1 cellular context compared by ENCODE assay signal in the genomic region with DNA sequence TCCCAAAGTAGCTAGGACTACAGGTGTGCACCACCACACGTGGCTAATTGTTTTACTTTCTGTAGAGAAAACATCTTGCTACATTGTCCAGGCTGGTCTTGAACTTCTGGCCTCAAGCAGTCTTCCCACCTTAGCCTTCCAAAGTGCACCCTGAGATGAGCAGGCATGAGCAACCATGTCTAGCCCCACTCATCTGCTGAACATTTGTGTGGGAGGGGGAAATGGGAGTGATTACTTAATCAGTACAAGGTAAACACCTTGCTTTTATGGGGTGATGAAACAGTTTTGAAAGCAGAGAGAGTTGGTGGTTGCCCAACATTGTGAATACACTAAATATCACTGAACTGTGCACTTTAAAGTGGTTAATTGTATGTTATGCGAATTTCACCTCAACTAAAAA.
A peak's percentile ranks its signal among the peaks of the same experiment; 100 is the strongest.
TF ChIP-seq lines count a peak whose summit lies in the region.

No MANE protein-coding gene starts in this region.

TF ChIP-seq in HepG2, 621 proteins besides CTCF, POLR2A, EP300 and RAD21 (continued from another document and continues in another):
- TF ChIP-seq GMEB2 (CRISPR knock-in tag; IDR thresholded peaks at IDR 0.05; ENCODE audit: low read depth) (no peak), MBD4 (IDR thresholded peaks at IDR 0.05; ENCODE audit: borderline replicate concordance, low read length) (no peak), ESRRA (CRISPR knock-in tag; IDR thresholded peaks at IDR 0.05; ENCODE audit: low read depth) (no peak), ZBTB42 (CRISPR knock-in tag; IDR thresholded peaks at IDR 0.05) (no peak), ZBTB1 (CRISPR knock-in tag; IDR thresholded peaks at IDR 0.05; ENCODE audit: borderline replicate concordance) (no peak), ZEB1 (IDR thresholded peaks at IDR 0.05; ENCODE audit: insufficient replicate concordance, low read depth) (no peak), SATB2 (CRISPR knock-in tag; IDR thresholded peaks at IDR 0.05) (peak; percentile 22; the same call in 1 of the 2 replicates), SIX4 (CRISPR knock-in tag; IDR thresholded peaks at IDR 0.05) (no peak), PRDM15 (CRISPR knock-in tag; IDR thresholded peaks at IDR 0.05) (no peak), ETV5 (CRISPR knock-in tag; IDR thresholded peaks at IDR 0.05; ENCODE audit: borderline replicate concordance) (0 out of 2 replicates have a peak, but pooled peaks have one; percentile 20), SMC3 (IDR thresholded peaks at IDR 0.05; ENCODE audit: low read length) (peak; percentile 46; the same call in 1 of the 2 replicates), TGIF2 (CRISPR knock-in tag; IDR thresholded peaks at IDR 0.05) (peak; percentile 43; the same call in 1 of the 2 replicates), ONECUT2 (CRISPR knock-in tag; IDR thresholded peaks at IDR 0.05) (no peak), ZFP37 (CRISPR knock-in tag; IDR thresholded peaks at IDR 0.05; ENCODE audit: borderline replicate concordance) (0 out of 2 replicates have a peak, but pooled peaks have one; percentile 43), ZNF234 (CRISPR knock-in tag; conservative IDR thresholded peaks at IDR 0.05) (no peak), PAX8 (CRISPR knock-in tag; IDR thresholded peaks at IDR 0.05; ENCODE audit: borderline replicate concordance) (no peak), NKX3-1 (CRISPR knock-in tag; IDR thresholded peaks at IDR 0.05) (no peak), BHLHE40 (IDR thresholded peaks at IDR 0.05; ENCODE audit: low read length) (peak; percentile 21; the same call in 1 of the 2 replicates), RFXANK (CRISPR knock-in tag; IDR thresholded peaks at IDR 0.05) (no peak), ZNF891 (CRISPR knock-in tag; IDR thresholded peaks at IDR 0.05) (no peak; the same call in 1 of the 2 replicates), SNRNP70 (IDR thresholded peaks at IDR 0.05; ENCODE audit: low read depth, low read length) (no peak), ARNTL (CRISPR knock-in tag; IDR thresholded peaks at IDR 0.05) (no peak), KDM1A (CRISPR knock-in tag; IDR thresholded peaks at IDR 0.05) (peak; percentile 94), ZNF609 (CRISPR knock-in tag; IDR thresholded peaks at IDR 0.05; ENCODE audit: borderline replicate concordance) (peak; percentile 62; the same call in 1 of the 2 replicates), MYNN (CRISPR knock-in tag; IDR thresholded peaks at IDR 0.05; ENCODE audit: low read depth) (no peak), ZNF790 (CRISPR knock-in tag; IDR thresholded peaks at IDR 0.05; ENCODE audit: borderline replicate concordance) (no peak), NFIB (CRISPR knock-in tag; IDR thresholded peaks at IDR 0.05; ENCODE audit: borderline replicate concordance) (no peak), MYC (CRISPR knock-in tag; IDR thresholded peaks at IDR 0.05; ENCODE audit: borderline replicate concordance) (no peak), FOXK1 (CRISPR knock-in tag; IDR thresholded peaks at IDR 0.05; ENCODE audit: borderline replicate concordance, low read depth) (peak; percentile 91; the same call in 1 of the 2 replicates), ZNF660 (CRISPR knock-in tag; IDR thresholded peaks at IDR 0.05; ENCODE audit: borderline replicate concordance, low read depth) (no peak), HDAC1 (CRISPR knock-in tag; IDR thresholded peaks at IDR 0.05) (0 out of 2 replicates have a peak, but pooled peaks have one; percentile 51), NCOA5 (CRISPR knock-in tag; IDR thresholded peaks at IDR 0.05) (no peak), ZNF615 (CRISPR knock-in tag; IDR thresholded peaks at IDR 0.05; ENCODE audit: borderline replicate concordance) (no peak)
- TF ChIP-seq, protein P1, sequence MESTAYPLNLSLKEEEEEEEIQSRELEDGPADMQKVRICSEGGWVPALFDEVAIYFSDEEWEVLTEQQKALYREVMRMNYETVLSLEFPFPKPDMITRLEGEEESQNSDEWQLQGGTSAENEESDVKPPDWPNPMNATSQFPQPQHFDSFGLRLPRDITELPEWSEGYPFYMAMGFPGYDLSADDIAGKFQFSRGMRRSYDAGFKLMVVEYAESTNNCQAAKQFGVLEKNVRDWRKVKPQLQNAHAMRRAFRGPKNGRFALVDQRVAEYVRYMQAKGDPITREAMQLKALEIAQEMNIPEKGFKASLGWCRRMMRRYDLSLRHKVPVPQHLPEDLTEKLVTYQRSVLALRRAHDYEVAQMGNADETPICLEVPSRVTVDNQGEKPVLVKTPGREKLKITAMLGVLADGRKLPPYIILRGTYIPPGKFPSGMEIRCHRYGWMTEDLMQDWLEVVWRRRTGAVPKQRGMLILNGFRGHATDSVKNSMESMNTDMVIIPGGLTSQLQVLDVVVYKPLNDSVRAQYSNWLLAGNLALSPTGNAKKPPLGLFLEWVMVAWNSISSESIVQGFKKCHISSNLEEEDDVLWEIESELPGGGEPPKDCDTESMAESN (CRISPR knock-in tag; conservative IDR thresholded peaks at IDR 0.05) = peak; percentile 79; the same call in 1 of the 2 replicates
- TF ChIP-seq, protein P2, sequence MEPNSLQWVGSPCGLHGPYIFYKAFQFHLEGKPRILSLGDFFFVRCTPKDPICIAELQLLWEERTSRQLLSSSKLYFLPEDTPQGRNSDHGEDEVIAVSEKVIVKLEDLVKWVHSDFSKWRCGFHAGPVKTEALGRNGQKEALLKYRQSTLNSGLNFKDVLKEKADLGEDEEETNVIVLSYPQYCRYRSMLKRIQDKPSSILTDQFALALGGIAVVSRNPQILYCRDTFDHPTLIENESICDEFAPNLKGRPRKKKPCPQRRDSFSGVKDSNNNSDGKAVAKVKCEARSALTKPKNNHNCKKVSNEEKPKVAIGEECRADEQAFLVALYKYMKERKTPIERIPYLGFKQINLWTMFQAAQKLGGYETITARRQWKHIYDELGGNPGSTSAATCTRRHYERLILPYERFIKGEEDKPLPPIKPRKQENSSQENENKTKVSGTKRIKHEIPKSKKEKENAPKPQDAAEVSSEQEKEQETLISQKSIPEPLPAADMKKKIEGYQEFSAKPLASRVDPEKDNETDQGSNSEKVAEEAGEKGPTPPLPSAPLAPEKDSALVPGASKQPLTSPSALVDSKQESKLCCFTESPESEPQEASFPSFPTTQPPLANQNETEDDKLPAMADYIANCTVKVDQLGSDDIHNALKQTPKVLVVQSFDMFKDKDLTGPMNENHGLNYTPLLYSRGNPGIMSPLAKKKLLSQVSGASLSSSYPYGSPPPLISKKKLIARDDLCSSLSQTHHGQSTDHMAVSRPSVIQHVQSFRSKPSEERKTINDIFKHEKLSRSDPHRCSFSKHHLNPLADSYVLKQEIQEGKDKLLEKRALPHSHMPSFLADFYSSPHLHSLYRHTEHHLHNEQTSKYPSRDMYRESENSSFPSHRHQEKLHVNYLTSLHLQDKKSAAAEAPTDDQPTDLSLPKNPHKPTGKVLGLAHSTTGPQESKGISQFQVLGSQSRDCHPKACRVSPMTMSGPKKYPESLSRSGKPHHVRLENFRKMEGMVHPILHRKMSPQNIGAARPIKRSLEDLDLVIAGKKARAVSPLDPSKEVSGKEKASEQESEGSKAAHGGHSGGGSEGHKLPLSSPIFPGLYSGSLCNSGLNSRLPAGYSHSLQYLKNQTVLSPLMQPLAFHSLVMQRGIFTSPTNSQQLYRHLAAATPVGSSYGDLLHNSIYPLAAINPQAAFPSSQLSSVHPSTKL (CRISPR knock-in tag; IDR thresholded peaks at IDR 0.05) = peak; percentile 87
- TF ChIP-seq, protein P3, sequence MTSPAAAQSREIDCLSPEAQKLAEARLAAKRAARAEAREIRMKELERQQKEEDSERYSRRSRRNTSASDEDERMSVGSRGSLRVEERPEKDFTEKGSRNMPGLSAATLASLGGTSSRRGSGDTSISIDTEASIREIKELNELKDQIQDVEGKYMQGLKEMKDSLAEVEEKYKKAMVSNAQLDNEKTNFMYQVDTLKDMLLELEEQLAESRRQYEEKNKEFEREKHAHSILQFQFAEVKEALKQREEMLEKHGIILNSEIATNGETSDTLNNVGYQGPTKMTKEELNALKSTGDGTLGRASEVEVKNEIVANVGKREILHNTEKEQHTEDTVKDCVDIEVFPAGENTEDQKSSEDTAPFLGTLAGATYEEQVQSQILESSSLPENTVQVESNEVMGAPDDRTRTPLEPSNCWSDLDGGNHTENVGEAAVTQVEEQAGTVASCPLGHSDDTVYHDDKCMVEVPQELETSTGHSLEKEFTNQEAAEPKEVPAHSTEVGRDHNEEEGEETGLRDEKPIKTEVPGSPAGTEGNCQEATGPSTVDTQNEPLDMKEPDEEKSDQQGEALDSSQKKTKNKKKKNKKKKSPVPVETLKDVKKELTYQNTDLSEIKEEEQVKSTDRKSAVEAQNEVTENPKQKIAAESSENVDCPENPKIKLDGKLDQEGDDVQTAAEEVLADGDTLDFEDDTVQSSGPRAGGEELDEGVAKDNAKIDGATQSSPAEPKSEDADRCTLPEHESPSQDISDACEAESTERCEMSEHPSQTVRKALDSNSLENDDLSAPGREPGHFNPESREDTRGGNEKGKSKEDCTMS (CRISPR knock-in tag; conservative IDR thresholded peaks at IDR 0.05) = no peak
- TF ChIP-seq, protein P4, sequence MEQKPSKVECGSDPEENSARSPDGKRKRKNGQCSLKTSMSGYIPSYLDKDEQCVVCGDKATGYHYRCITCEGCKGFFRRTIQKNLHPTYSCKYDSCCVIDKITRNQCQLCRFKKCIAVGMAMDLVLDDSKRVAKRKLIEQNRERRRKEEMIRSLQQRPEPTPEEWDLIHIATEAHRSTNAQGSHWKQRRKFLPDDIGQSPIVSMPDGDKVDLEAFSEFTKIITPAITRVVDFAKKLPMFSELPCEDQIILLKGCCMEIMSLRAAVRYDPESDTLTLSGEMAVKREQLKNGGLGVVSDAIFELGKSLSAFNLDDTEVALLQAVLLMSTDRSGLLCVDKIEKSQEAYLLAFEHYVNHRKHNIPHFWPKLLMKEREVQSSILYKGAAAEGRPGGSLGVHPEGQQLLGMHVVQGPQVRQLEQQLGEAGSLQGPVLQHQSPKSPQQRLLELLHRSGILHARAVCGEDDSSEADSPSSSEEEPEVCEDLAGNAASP (CRISPR knock-in tag; IDR thresholded peaks at IDR 0.05; ENCODE audit: borderline replicate concordance) = 0 out of 2 replicates have a peak, but pooled peaks have one; percentile 45
